ENCODE assay signal across 14 cellular contexts in genomic region chr15:67997996-67998395, GRCh38. TPM values are rescaled to one million over a fixed set of nuclear protein-coding genes. Genes with fewer than 3 reads are reported as not detected.
DNase-seq lines count a peak whose midpoint lies in the region; ATAC-seq and TF ChIP-seq lines count a peak whose summit lies in the region.
"Had no signal": no experiment of that assay in that cellular context is flagged by ENCODE, and none has a peak within 500 bp of the region (broad histone marks: within the 10 kb centered on the region; RNA-seq: fewer than 3 reads in every experiment).

No MANE protein-coding gene starts in this region.

- H3K27ac ChIP-seq in SK-N-MC (peak overlapping the region; percentile 71; the same call in 1 of the 2 replicates), transverse colon (peak overlapping the region; percentile 45 to 60 (median 52)), gastroesophageal sphincter (no peak overlapping the region)
- H3K27ac ChIP-seq: 22Rv1, heart right ventricle, left ventricle myocardium inferior had no signal

- TF ChIP-seq EP300 in transverse colon (IDR thresholded peaks at IDR 0.05; ENCODE audit: low read depth) (no peak), gastroesophageal sphincter (IDR thresholded peaks at IDR 0.05) (no peak)

- H3K27me3 ChIP-seq in transverse colon, result no peaks in the 10 kb centered on the region
- no peaks in the 10 kb centered on the region for H3K27me3 ChIP-seq in gastroesophageal sphincter
- H3K27me3 ChIP-seq: heart right ventricle had no signal

- H3K9me3 ChIP-seq in SK-N-MC (ENCODE audit: low read depth, low read length) (no peaks in the 10 kb centered on the region), transverse colon (no peaks in the 10 kb centered on the region), gastroesophageal sphincter (no peaks in the 10 kb centered on the region)
- H3K9me3 ChIP-seq: heart right ventricle, left ventricle myocardium inferior had no signal

- TF ChIP-seq POLR2A in transverse colon (IDR thresholded peaks at IDR 0.05) (no peak), gastroesophageal sphincter (IDR thresholded peaks at IDR 0.05) (no peak)

- TF ChIP-seq CTCF in fibroblast of pulmonary artery (IDR thresholded peaks at IDR 0.05; ENCODE audit: low read length, missing control alignments) (no peak), transverse colon (IDR thresholded peaks at IDR 0.05) (no peak), gastroesophageal sphincter (IDR thresholded peaks at IDR 0.05) (no peak)

- H3K36me3 ChIP-seq in SK-N-MC (ENCODE audit: insufficient read depth, low read length) (no peaks in the 10 kb centered on the region), transverse colon (no peaks in the 10 kb centered on the region), gastroesophageal sphincter (no peaks in the 10 kb centered on the region)
- H3K36me3 ChIP-seq: heart right ventricle, left ventricle myocardium inferior had no signal

- DNase-seq in DMS53 (lab: John Stamatoyannopoulos, UW) (peak; percentile 9), DMS53 treated with DMSO at 0.1 percent for 48 hours (lab: John Stamatoyannopoulos, UW; ENCODE audit: unreplicated experiment) (no peak), SK-N-MC (ENCODE audit: low read depth, low spot score) (no peak), fibroblast of pulmonary artery (ENCODE audit: low read depth) (peak; percentile 29), transverse colon (no peak)
- DNase-seq in activated CD4-positive, CD25-positive, alpha-beta regulatory T cell treated with anti-CD3 and anti-CD28 coated beads, Interleukin-2, amount 50 U/mL, for 72 hours, result no peak
- DNase-seq: activated B cell treated with CpG ODN at 0.5 μM for 24 hours, amniotic stem cell, left ventricle myocardium inferior, NCI-H1930 had no signal

- ATAC-seq in HG03460 (IDR thresholded peaks at IDR 0.05; ENCODE audit: unreplicated experiment) (no peak), gastroesophageal sphincter (no peak)
- ATAC-seq: heart right ventricle had no signal

- H3K4me1 ChIP-seq in transverse colon (peaks cover 6 to 24% (median 13%) of the 10 kb centered on the region in 4 donors), gastroesophageal sphincter (no peaks in the 10 kb centered on the region)
- H3K4me1 ChIP-seq: heart right ventricle had no signal

- no peak overlapping the region for H3K9ac ChIP-seq in SK-N-MC (ENCODE audit: insufficient read length)

- WGBS in transverse colon (ENCODE audit: low coverage in 1 of 2), 2 donors, result 83% methylated on average over 1 of the region's 1 CpG; no CpG with 5 or more reads in 1 of the 2 donors
- 100% methylated on average over 1 of the region's 1 CpG; no CpG with 5 or more reads in 1 of the 2 donors for WGBS in gastroesophageal sphincter (ENCODE audit: low coverage in 1 of 2), 2 donors

- intact Hi-C loops in transverse colon (cut with DNase I; ENCODE audit: low total_unique reads), result no loop called here

- H3K4me3 ChIP-seq in SK-N-MC (peak overlapping the region; percentile 67), fibroblast of pulmonary artery (replicated peaks; ENCODE audit: low read depth, low read length) (no peak overlapping the region), transverse colon (no peak overlapping the region), gastroesophageal sphincter (no peak overlapping the region)
- H3K4me3 ChIP-seq: heart right ventricle, left ventricle myocardium inferior had no signal

- in situ Hi-C loops in transverse colon (cut with MboI; ENCODE audit: low pct_ligation_motif_present in 1 of 4, low pct_unique_long_range_greater_than_20kb in 1 of 4, low sequenced_read_pairs in 3 of 4), result no loop called here

RNA-seq across cellular contexts. Expression of gene PIAS1, which starts 56.1 kb away (rescaled TPM):
- total RNA-seq in transverse colon, result 100 to 1,000 TPM in 1 of 4 donors, 10 to 100 TPM in 3; 34.0 to 141 (median 55.4) TPM
- total RNA-seq in gastroesophageal sphincter, result 100 to 1,000 TPM in 1 of 4 donors, 10 to 100 TPM in 3; 26.6 to 101 (median 48.9) TPM

Comparison
In these comparisons a context has a peak if more than half of its experiments do, and no peak if none do; other contexts are left out.
1. DNase-seq: peak in DMS53 (single experiment) and fibroblast of pulmonary artery (single experiment); none in DMS53 treated with DMSO at 0.1 percent for 48 hours (single experiment), SK-N-MC (single experiment), transverse colon (single experiment) and activated CD4-positive, CD25-positive, alpha-beta regulatory T cell treated with anti-CD3 and anti-CD28 coated beads, Interleukin-2, amount 50 U/mL, for 72 hours (single experiment).
2. H3K27ac ChIP-seq: peak in SK-N-MC (single experiment) and transverse colon (4 of 4); none in gastroesophageal sphincter (0 of 4).